ENCODE assay signal across 20 cellular contexts in the genomic region with DNA sequence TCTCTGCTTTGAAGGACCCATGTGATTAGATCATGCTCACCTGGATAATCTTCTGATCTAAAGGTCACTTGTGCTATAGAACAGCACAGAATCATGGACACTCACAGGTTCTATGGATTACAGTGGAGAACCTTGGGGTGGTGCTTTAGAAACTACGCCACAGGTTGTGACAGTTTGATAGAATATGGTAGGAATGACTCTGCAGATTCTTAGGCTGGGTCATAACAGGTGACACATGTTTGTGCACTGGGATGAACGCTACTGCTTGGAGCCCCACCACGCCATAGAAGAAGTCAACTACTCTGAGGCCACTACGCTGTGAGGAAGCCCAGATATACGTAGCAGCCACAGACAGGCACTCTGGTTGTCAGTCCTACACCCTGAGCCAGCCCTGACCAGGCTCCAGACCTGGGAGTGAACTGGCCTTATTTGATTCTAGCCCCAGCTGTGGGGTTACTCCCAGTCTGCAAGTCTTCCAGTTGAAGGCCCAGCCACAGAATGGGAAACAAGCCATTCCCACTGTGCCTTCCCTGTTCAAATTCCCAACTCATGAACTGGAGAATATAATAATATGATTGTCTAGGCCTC.
A peak's percentile ranks its signal among the peaks of the same experiment; 100 is the strongest.
DNase-seq lines count a peak whose midpoint lies in the region; ATAC-seq, FAIRE-seq and TF ChIP-seq lines count a peak whose summit lies in the region.
"Had no signal": no experiment of that assay in that cellular context is flagged by ENCODE, and none has a peak within 500 bp of the region (broad histone marks: within the 10 kb centered on the region; RNA-seq: fewer than 3 reads in every experiment).

No MANE protein-coding gene starts in this region.

- DNase-seq in natural killer cell: no peak
- DNase-seq in natural killer cell treated with Interleukin-12 subunit alpha and Interleukin-12 subunit beta and Interleukin-15 and Interleukin-18, amount 100 ng/mL, for 72 hours (ENCODE audit: low spot score): no peak
- peak in 1 of 4 experiments; percentile 12 for DNase-seq in K562 (ENCODE audit: extremely low read depth in 1 of 4, low spot score in 3 of 4)
- DNase-seq in immature natural killer cell: no peak
- DNase-seq in trophoblast cell: peak in 1 of 2 donors; percentile 6
- DNase-seq in NCI-H187 (lab: John Stamatoyannopoulos, UW): no peak
- DNase-seq in activated CD8-positive, alpha-beta memory T cell treated with anti-CD3 and anti-CD28 coated beads, Interleukin-2, amount 10 ng/mL, durations not matched to agents 7 days and 5 days: no peak
- DNase-seq: C1 segment of cervical spinal cord; Caco-2; CD4-positive, CD25-positive, alpha-beta regulatory T cell; CD8-positive, alpha-beta T cell; DMS153; EL; GDM1; H9 had no signal

- no peaks in the 10 kb centered on the region for H3K36me3 Mint-ChIP-seq in natural killer cell
- H3K36me3 Mint-ChIP-seq in natural killer cell treated with Interleukin-12 subunit alpha and Interleukin-12 subunit beta and Interleukin-15 and Interleukin-18, amount 100 ng/mL, for 72 hours: no peaks in the 10 kb centered on the region
- H3K36me3 Mint-ChIP-seq in immature natural killer cell: no peaks in the 10 kb centered on the region
- no peaks in the 10 kb centered on the region for H3K36me3 Mint-ChIP-seq in activated CD8-positive, alpha-beta memory T cell treated with anti-CD3 and anti-CD28 coated beads, Interleukin-2, amount 10 ng/mL, durations not matched to agents 7 days and 5 days
- H3K36me3 Mint-ChIP-seq: CD4-positive, CD25-positive, alpha-beta regulatory T cell; CD8-positive, alpha-beta T cell had no signal

- TF ChIP-seq EP300 in K562 (IDR thresholded peaks at IDR 0.05; ENCODE audit: low read length): no peak

- H3K9me3 ChIP-seq in K562 (replicated peaks; ENCODE audit: control insufficient read depth, insufficient read depth, low read depth, low read length) (no peaks in the 10 kb centered on the region), trophoblast cell (ENCODE audit: insufficient read depth, low read depth, low read length) (no peaks in the 10 kb centered on the region)
- H3K9me3 ChIP-seq: Caco-2 had no signal

- no peak overlapping the region for H3K14ac ChIP-seq in trophoblast cell (ENCODE audit: low read length)

- in situ Hi-C loops in K562 (cut with MboI): no loop called here

- TF ChIP-seq RAD21 in K562 (CRISPR knock-in tag; conservative IDR thresholded peaks at IDR 0.05 in 1 of 2, IDR thresholded peaks at IDR 0.05 in 1 of 2): no peak

- 0% methylated on average over 5 of the region's 5 CpGs for WGBS in K562 (ENCODE audit: insufficient coverage, low coverage, missing lambda C conversion rate)
- WGBS in trophoblast cell (ENCODE audit: extremely low coverage, insufficient coverage, insufficient read length): no CpG with 5 or more reads among the region's 5 CpGs

- H3K79me1 ChIP-seq in trophoblast cell (ENCODE audit: low read length): no peaks in the 10 kb centered on the region

- no peaks in the 10 kb centered on the region for H4K20me1 ChIP-seq in K562 (replicated peaks; ENCODE audit: control insufficient read depth, insufficient read depth, low read length)

- H2BK5ac ChIP-seq in trophoblast cell (ENCODE audit: low read depth, low read length, poor library complexity): no peak overlapping the region

- no peak overlapping the region for H2AK5ac ChIP-seq in trophoblast cell (ENCODE audit: low read length)

- H4K12ac ChIP-seq in trophoblast cell (ENCODE audit: low read depth, low read length): no peak overlapping the region

- H3K4me3 Mint-ChIP-seq in natural killer cell (no peak overlapping the region), immature natural killer cell (no peak overlapping the region)
- no peak overlapping the region for H3K4me3 Mint-ChIP-seq in natural killer cell treated with Interleukin-12 subunit alpha and Interleukin-12 subunit beta and Interleukin-15 and Interleukin-18, amount 100 ng/mL, for 72 hours
- no peak overlapping the region for H3K4me3 Mint-ChIP-seq in activated CD8-positive, alpha-beta memory T cell treated with anti-CD3 and anti-CD28 coated beads, Interleukin-2, amount 10 ng/mL, durations not matched to agents 7 days and 5 days
- H3K4me3 Mint-ChIP-seq: CD4-positive, CD25-positive, alpha-beta regulatory T cell; CD8-positive, alpha-beta T cell; GM23338; H9 had no signal

- H3K79me2 ChIP-seq in K562 (ENCODE audit: control insufficient read depth, insufficient read depth, low read length): no peaks in the 10 kb centered on the region
- H3K79me2 ChIP-seq in trophoblast cell (ENCODE audit: control insufficient read depth, insufficient read depth, low read length, poor library complexity): no peaks in the 10 kb centered on the region

- H3K23ac ChIP-seq in trophoblast cell (ENCODE audit: low read length): peak overlapping the region; percentile 37

- H3K36me3 ChIP-seq in K562 (ENCODE audit: control insufficient read depth, insufficient read depth, low read length) (no peaks in the 10 kb centered on the region), trophoblast cell (ENCODE audit: control insufficient read depth in 1 of 2, insufficient read depth in 2 of 2, low read length in 2 of 2) (no peaks in the 10 kb centered on the region)

- POLR2A ChIA-PET in K562 (lab: Yijun Ruan, JAX): no interaction called here

- H3K9me3 Mint-ChIP-seq in natural killer cell (peaks cover 2% of the 10 kb centered on the region in 2 donors), immature natural killer cell (no peaks in the 10 kb centered on the region)
- peaks cover 3% of the 10 kb centered on the region for H3K9me3 Mint-ChIP-seq in natural killer cell treated with Interleukin-12 subunit alpha and Interleukin-12 subunit beta and Interleukin-15 and Interleukin-18, amount 100 ng/mL, for 72 hours
- H3K9me3 Mint-ChIP-seq in activated CD8-positive, alpha-beta memory T cell treated with anti-CD3 and anti-CD28 coated beads, Interleukin-2, amount 10 ng/mL, durations not matched to agents 7 days and 5 days (ENCODE audit: low read depth): no peaks in the 10 kb centered on the region
- H3K9me3 Mint-ChIP-seq: CD8-positive, alpha-beta T cell had no signal

- H3K27ac ChIP-seq in K562 (ENCODE audit: extremely low read depth, low read depth, low read length) (no peak overlapping the region), trophoblast cell (ENCODE audit: low read depth, low read length) (no peak overlapping the region)

- H2AFZ ChIP-seq in K562 (ENCODE audit: low read depth, low read length) (no peak overlapping the region), trophoblast cell (ENCODE audit: insufficient read depth, low read length, poor library complexity) (no peak overlapping the region)
- H2AFZ ChIP-seq: GM23338 had no signal

- H4K91ac ChIP-seq in trophoblast cell (ENCODE audit: low read depth, low read length): no peak overlapping the region

- no peak overlapping the region for H4K8ac ChIP-seq in trophoblast cell (ENCODE audit: low read depth, low read length)

- no peak overlapping the region for H2BK120ac ChIP-seq in trophoblast cell (ENCODE audit: insufficient read depth, low read length, poor library complexity)

- no peak overlapping the region for H2BK12ac ChIP-seq in trophoblast cell (ENCODE audit: low read length)

- H3K27me3 Mint-ChIP-seq in natural killer cell (ENCODE audit: low read depth in 2 of 2): no peaks in the 10 kb centered on the region
- H3K27me3 Mint-ChIP-seq in natural killer cell treated with Interleukin-12 subunit alpha and Interleukin-12 subunit beta and Interleukin-15 and Interleukin-18, amount 100 ng/mL, for 72 hours: no peaks in the 10 kb centered on the region
- H3K27me3 Mint-ChIP-seq in immature natural killer cell (ENCODE audit: low read depth in 3 of 3): peaks cover 0 to 3% (median 0%) of the 10 kb centered on the region in 3 donors
- no peaks in the 10 kb centered on the region for H3K27me3 Mint-ChIP-seq in activated CD8-positive, alpha-beta memory T cell treated with anti-CD3 and anti-CD28 coated beads, Interleukin-2, amount 10 ng/mL, durations not matched to agents 7 days and 5 days
- H3K27me3 Mint-ChIP-seq: CD4-positive, CD25-positive, alpha-beta regulatory T cell had no signal

- no peak overlapping the region for H3K4ac ChIP-seq in trophoblast cell (ENCODE audit: low read depth, low read length)

- no peak overlapping the region for H3K4me2 ChIP-seq in K562 (ENCODE audit: insufficient read depth, low read length)
- no peak overlapping the region for H3K4me2 ChIP-seq in trophoblast cell (ENCODE audit: low read length)
- H3K4me2 ChIP-seq: GM23338 had no signal

- H3K4me1 ChIP-seq in K562 (replicated peaks in 1 of 2; ENCODE audit: control insufficient read depth in 2 of 2, insufficient read depth in 2 of 2, low read length in 2 of 2) (no peaks in the 10 kb centered on the region), trophoblast cell (ENCODE audit: control insufficient read depth in 1 of 2, insufficient read depth in 2 of 2, low read length in 2 of 2) (no peaks in the 10 kb centered on the region)
- H3K4me1 ChIP-seq: Caco-2 had no signal

- H3K27me3 ChIP-seq in K562 (ENCODE audit: control insufficient read depth in 2 of 2, insufficient read depth in 2 of 2, low read length in 2 of 2) (no peaks in the 10 kb centered on the region), trophoblast cell (ENCODE audit: insufficient read depth, low read length) (no peaks in the 10 kb centered on the region)

- FAIRE-seq in K562 (lab: Jason Lieb, UNC): no peak
- FAIRE-seq: GM12878, GM19239 had no signal

- H3K4me3 ChIP-seq in K562 (no peak overlapping the region), trophoblast cell (ENCODE audit: low read depth, low read length) (no peak overlapping the region)
- H3K4me3 ChIP-seq: GM12878, GM23338 had no signal

- H3K9me1 ChIP-seq in K562 (ENCODE audit: control insufficient read depth, insufficient read depth, low read length): no peaks in the 10 kb centered on the region

- intact Hi-C loops in natural killer cell (cut with micrococcal nuclease): no loop called here
- intact Hi-C loops in K562 (cut with micrococcal nuclease): no loop called here

- ATAC-seq in natural killer cell (no peak), K562 (peak; percentile 69), GM21619 (IDR thresholded peaks at IDR 0.05; ENCODE audit: unreplicated experiment) (no peak)
- no peak for ATAC-seq in natural killer cell treated with Interleukin-12 subunit alpha and Interleukin-12 subunit beta and Interleukin-15 and Interleukin-18, amount 100 ng/mL, for 72 hours
- ATAC-seq in activated CD8-positive, alpha-beta memory T cell treated with anti-CD3 and anti-CD28 coated beads, Interleukin-2, amount 10 ng/mL, durations not matched to agents 7 days and 5 days: no peak
- ATAC-seq: CD8-positive, alpha-beta T cell; GM23338; HCT116 had no signal

- H3K18ac ChIP-seq in trophoblast cell (ENCODE audit: low read length): no peak overlapping the region

- H3K4me1 Mint-ChIP-seq in natural killer cell (peaks cover 28 to 41% of the 10 kb centered on the region in 2 donors), immature natural killer cell (peaks cover 27 to 34% of the 10 kb centered on the region in 2 donors)
- H3K4me1 Mint-ChIP-seq in natural killer cell treated with Interleukin-12 subunit alpha and Interleukin-12 subunit beta and Interleukin-15 and Interleukin-18, amount 100 ng/mL, for 72 hours (ENCODE audit: low read depth in 2 of 2): peaks cover 7 to 17% of the 10 kb centered on the region in 2 donors
- H3K4me1 Mint-ChIP-seq in activated CD8-positive, alpha-beta memory T cell treated with anti-CD3 and anti-CD28 coated beads, Interleukin-2, amount 10 ng/mL, durations not matched to agents 7 days and 5 days: no peaks in the 10 kb centered on the region
- H3K4me1 Mint-ChIP-seq: CD4-positive, CD25-positive, alpha-beta regulatory T cell; GM23338; H9 had no signal

- BruUV-seq in K562 (replicated peaks; lab: Mats Ljungman, UMichigan): no TSS peak

- CTCF ChIA-PET in K562 (lab: Yijun Ruan, JAX; ENCODE audit: low intra/inter-chr PET ratio): no interaction called here
- CTCF ChIA-PET in activated CD8-positive, alpha-beta memory T cell treated with anti-CD3 and anti-CD28 coated beads, Interleukin-2, amount 10 ng/mL, durations not matched to agents 7 days and 5 days (lab: Charles Lee): no interaction called here

- TF ChIP-seq POLR2A in K562 (conservative IDR thresholded peaks at IDR 0.05): no peak

- no peak for TF ChIP-seq CTCF in natural killer cell (IDR thresholded peaks at IDR 0.05)
- TF ChIP-seq CTCF in K562 (IDR thresholded peaks at IDR 0.05 in 2 of 3, conservative IDR thresholded peaks at IDR 0.05 in 1 of 3; ENCODE audit: insufficient read depth in 2 of 3, low read depth in 1 of 3, low read length in 3 of 3): no peak

- H3K9ac ChIP-seq in K562 (ENCODE audit: insufficient read depth in 1 of 2, low read depth in 2 of 2, low read length in 2 of 2): no peak overlapping the region
- no peak overlapping the region for H3K9ac ChIP-seq in trophoblast cell (ENCODE audit: low read length)

- H3K27ac Mint-ChIP-seq in natural killer cell: peak overlapping the region; percentile 80 to 85
- no peak overlapping the region for H3K27ac Mint-ChIP-seq in natural killer cell treated with Interleukin-12 subunit alpha and Interleukin-12 subunit beta and Interleukin-15 and Interleukin-18, amount 100 ng/mL, for 72 hours
- peak overlapping the region; percentile 53 to 84 (median 75) for H3K27ac Mint-ChIP-seq in immature natural killer cell
- no peak overlapping the region for H3K27ac Mint-ChIP-seq in activated CD8-positive, alpha-beta memory T cell treated with anti-CD3 and anti-CD28 coated beads, Interleukin-2, amount 10 ng/mL, durations not matched to agents 7 days and 5 days
- H3K27ac Mint-ChIP-seq: CD4-positive, CD25-positive, alpha-beta regulatory T cell; CD8-positive, alpha-beta T cell; GM23338; H9 had no signal

Comparison
In these comparisons a context has a peak if more than half of its experiments do, and no peak if none do; other contexts are left out.
1. H3K27ac Mint-ChIP-seq: peak in natural killer cell (2 of 2) and immature natural killer cell (6 of 6); none in natural killer cell treated with Interleukin-12 subunit alpha and Interleukin-12 subunit beta and Interleukin-15 and Interleukin-18, amount 100 ng/mL, for 72 hours (0 of 2) and activated CD8-positive, alpha-beta memory T cell treated with anti-CD3 and anti-CD28 coated beads, Interleukin-2, amount 10 ng/mL, durations not matched to agents 7 days and 5 days (single experiment).